Comparison of ENCODE assay signal across 17 cellular contexts in the genomic region with DNA sequence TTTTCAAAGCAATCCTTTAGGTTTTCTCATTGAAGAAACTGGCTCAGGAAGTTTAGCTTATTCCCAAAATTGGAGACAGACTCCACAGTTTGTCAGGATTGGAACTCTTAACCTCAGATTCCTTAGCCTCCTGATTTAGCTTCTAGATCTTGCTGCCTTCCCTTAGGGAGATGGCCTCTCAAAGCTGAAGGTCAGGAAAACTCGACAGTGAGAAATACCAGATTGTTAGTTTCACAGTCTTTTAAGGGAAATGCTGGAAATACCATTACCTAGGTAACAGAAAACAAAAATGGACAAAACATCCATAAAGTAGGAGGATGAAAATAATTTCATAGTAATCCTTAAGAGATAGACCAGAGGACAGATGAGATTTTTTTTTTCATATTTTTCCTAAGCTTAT. TPM values are rescaled to one million over a fixed set of nuclear protein-coding genes. Genes with fewer than 3 reads are reported as not detected.
DNase-seq lines count a peak whose midpoint lies in the region; ATAC-seq, FAIRE-seq and TF ChIP-seq lines count a peak whose summit lies in the region.
"Had no signal": no experiment of that assay in that cellular context is flagged by ENCODE, and none has a peak within 500 bp of the region (broad histone marks: within the 10 kb centered on the region; RNA-seq: fewer than 3 reads in every experiment).

No MANE protein-coding gene starts in this region.

- H3K4me3 Mint-ChIP-seq in activated CD4-positive, alpha-beta memory T cell treated with anti-CD3 and anti-CD28 coated beads, Interleukin-2, amount 10 ng/mL, durations not matched to agents 7 days and 5 days: no peak overlapping the region
- H3K4me3 Mint-ChIP-seq: activated naive CD8-positive, alpha-beta T cell treated with anti-CD3 and anti-CD28 coated beads, Interleukin-2, amount 10 ng/mL, durations not matched to agents 7 days and 5 days; naive thymus-derived CD8-positive, alpha-beta T cell had no signal

- DNase-seq in fibroblast of pulmonary artery (ENCODE audit: low read depth) (peak; percentile 82), omental fat pad (ENCODE audit: low spot score) (no peak), germinal center (ENCODE audit: low spot score) (no peak)
- DNase-seq in activated CD4-positive, alpha-beta memory T cell treated with anti-CD3 and anti-CD28 coated beads, Interleukin-2, amount 10 ng/mL, durations not matched to agents 7 days and 5 days: no peak
- DNase-seq: activated naive CD8-positive, alpha-beta T cell treated with anti-CD3 and anti-CD28 coated beads, Interleukin-2, amount 10 ng/mL, durations not matched to agents 7 days and 5 days; erythroblast; hypothalamus; left colon; naive thymus-derived CD8-positive, alpha-beta T cell; NCI-H1417 treated with DMSO at 0.1 percent for 48 hours; NCI-H345; SJCRH30 had no signal

- FAIRE-seq in G401.6 (lab: Jason Lieb, UNC): peak; percentile 55

- no peak overlapping the region for H3K27ac Mint-ChIP-seq in activated CD4-positive, alpha-beta memory T cell treated with anti-CD3 and anti-CD28 coated beads, Interleukin-2, amount 10 ng/mL, durations not matched to agents 7 days and 5 days
- H3K27ac Mint-ChIP-seq: activated naive CD8-positive, alpha-beta T cell treated with anti-CD3 and anti-CD28 coated beads, Interleukin-2, amount 10 ng/mL, durations not matched to agents 7 days and 5 days; naive thymus-derived CD8-positive, alpha-beta T cell had no signal

- H3K9me3 Mint-ChIP-seq in activated CD4-positive, alpha-beta memory T cell treated with anti-CD3 and anti-CD28 coated beads, Interleukin-2, amount 10 ng/mL, durations not matched to agents 7 days and 5 days: no peaks in the 10 kb centered on the region
- H3K9me3 Mint-ChIP-seq: activated naive CD8-positive, alpha-beta T cell treated with anti-CD3 and anti-CD28 coated beads, Interleukin-2, amount 10 ng/mL, durations not matched to agents 7 days and 5 days had no signal

- no peaks in the 10 kb centered on the region for H3K27me3 Mint-ChIP-seq in activated CD4-positive, alpha-beta memory T cell treated with anti-CD3 and anti-CD28 coated beads, Interleukin-2, amount 10 ng/mL, durations not matched to agents 7 days and 5 days

- CTCF ChIA-PET in activated CD4-positive, alpha-beta memory T cell treated with anti-CD3 and anti-CD28 coated beads, Interleukin-2, amount 10 ng/mL, durations not matched to agents 7 days and 5 days (lab: Charles Lee): no interaction called here

- H3K4me3 ChIP-seq in fibroblast of pulmonary artery (replicated peaks; ENCODE audit: low read depth, low read length): no peak overlapping the region
- H3K4me3 ChIP-seq: BLaER1 treated with 17β-estradiol and CSF1 and Interleukin-3, amounts not matched to agents 10 nM and 100 nM; SJCRH30 had no signal

- no peaks in the 10 kb centered on the region for H3K36me3 Mint-ChIP-seq in activated CD4-positive, alpha-beta memory T cell treated with anti-CD3 and anti-CD28 coated beads, Interleukin-2, amount 10 ng/mL, durations not matched to agents 7 days and 5 days (ENCODE audit: low read depth)
- H3K36me3 Mint-ChIP-seq: activated naive CD8-positive, alpha-beta T cell treated with anti-CD3 and anti-CD28 coated beads, Interleukin-2, amount 10 ng/mL, durations not matched to agents 7 days and 5 days had no signal

- ATAC-seq in SK-N-SH treated with all-trans-retinoic acid at 6 μM for 48 hours: peak; percentile 65
- peak; percentile 44 for ATAC-seq in omental fat pad (ENCODE audit: low FRiP score)
- ATAC-seq in HG03025 (IDR thresholded peaks at IDR 0.05; ENCODE audit: low FRiP score, unreplicated experiment): no peak
- ATAC-seq in GM21390 (IDR thresholded peaks at IDR 0.05; ENCODE audit: unreplicated experiment): no peak
- ATAC-seq: left colon; naive thymus-derived CD8-positive, alpha-beta T cell had no signal

- no peaks in the 10 kb centered on the region for H3K4me1 Mint-ChIP-seq in activated CD4-positive, alpha-beta memory T cell treated with anti-CD3 and anti-CD28 coated beads, Interleukin-2, amount 10 ng/mL, durations not matched to agents 7 days and 5 days
- H3K4me1 Mint-ChIP-seq: naive thymus-derived CD8-positive, alpha-beta T cell had no signal

- TF ChIP-seq CTCF in fibroblast of pulmonary artery (IDR thresholded peaks at IDR 0.05; ENCODE audit: low read length, missing control alignments) (no peak), omental fat pad (IDR thresholded peaks at IDR 0.05) (no peak)

- POLR2A ChIA-PET in activated CD4-positive, alpha-beta memory T cell treated with anti-CD3 and anti-CD28 coated beads, Interleukin-2, amount 10 ng/mL, durations not matched to agents 7 days and 5 days (lab: Charles Lee): no interaction called here

TF ChIP-seq in SK-N-SH treated with all-trans-retinoic acid at 6 μM for 48 hours, 23 proteins besides CTCF, POLR2A, EP300 and RAD21:
- TF ChIP-seq OSR1 (CRISPR knock-in tag; IDR thresholded peaks at IDR 0.05): no peak
- TF ChIP-seq SNAI2 (CRISPR knock-in tag; IDR thresholded peaks at IDR 0.05): no peak
- no peak for TF ChIP-seq ARNTL (CRISPR knock-in tag; IDR thresholded peaks at IDR 0.05; ENCODE audit: borderline replicate concordance, low read depth)
- no peak for TF ChIP-seq ZFP30 (CRISPR knock-in tag; IDR thresholded peaks at IDR 0.05)

RNA-seq across cellular contexts. Expression of gene RASAL2, which starts 7.8 kb away (rescaled TPM):
- 10 to 100 TPM; 13.5 to 52.3 (median 30.9) TPM for total RNA-seq in omental fat pad
- not detected for total RNA-seq in activated CD4-positive, alpha-beta memory T cell treated with anti-CD3 and anti-CD28 coated beads, Interleukin-2, amount 10 ng/mL, durations not matched to agents 7 days and 5 days
- total RNA-seq: naive thymus-derived CD8-positive, alpha-beta T cell had no signal

Comparison
In these comparisons a context has a peak if more than half of its experiments do, and no peak if none do; other contexts are left out.
1. ATAC-seq: peak in SK-N-SH treated with all-trans-retinoic acid at 6 μM for 48 hours (single experiment) and omental fat pad (single experiment); none in HG03025 (single experiment) and GM21390 (single experiment).
2. RNA of gene RASAL2, which starts 7.8 kb away (total RNA-seq): 13.5 to 52.3 TPM in omental fat pad; not detected in activated CD4-positive, alpha-beta memory T cell treated with anti-CD3 and anti-CD28 coated beads, Interleukin-2, amount 10 ng/mL, durations not matched to agents 7 days and 5 days; every median in the first group is over 10 times any median in the second.